1 cellular context compared by ENCODE assay signal in the genomic region with DNA sequence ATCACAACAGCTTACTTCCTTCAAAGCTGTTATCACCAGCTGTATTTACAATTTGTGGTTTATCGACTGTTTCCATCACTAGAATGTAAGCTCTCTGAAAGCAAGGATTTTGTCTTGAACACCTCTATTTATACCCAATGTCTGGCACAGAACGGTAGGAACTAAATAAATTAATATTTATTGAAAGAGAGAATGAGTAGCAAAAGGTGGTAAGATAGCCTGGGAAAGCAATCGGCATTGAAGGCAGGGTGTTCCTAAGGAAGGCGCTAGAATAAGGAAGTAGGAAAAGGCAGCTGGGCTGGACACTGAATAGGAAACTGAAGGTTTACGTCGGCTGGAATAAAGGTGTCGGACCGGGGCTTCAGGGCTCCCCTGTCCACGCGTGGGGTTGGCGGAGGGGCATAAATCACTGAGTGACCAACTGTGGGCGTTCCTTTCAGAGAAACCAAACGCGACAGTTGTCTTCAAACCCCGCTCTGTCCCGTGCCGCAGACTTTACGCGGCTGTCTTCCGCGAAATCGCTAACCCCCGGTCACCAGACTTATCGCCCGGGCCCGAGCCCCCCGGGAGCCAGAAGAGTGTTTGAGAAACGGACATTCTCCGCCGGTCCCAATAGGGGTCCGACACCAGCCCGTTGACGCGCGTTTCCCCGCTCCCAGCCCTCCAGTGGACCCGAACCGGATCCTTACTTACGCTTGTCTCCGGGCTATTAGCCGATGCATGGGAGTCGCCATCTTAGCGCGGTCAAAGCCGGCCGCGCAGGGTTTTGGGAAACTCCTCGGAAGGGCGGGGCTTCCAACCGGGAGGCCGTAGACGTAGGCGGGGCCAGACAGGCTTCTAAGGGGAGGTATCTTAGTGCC.
TF ChIP-seq lines count a peak whose summit lies in the region.

Gene ZCCHC10 (minus strand): TSS at position 746 of the 860 bp plus-strand sequence. CDS start 12 bp downstream, at position 734.

TF ChIP-seq in K562, 482 proteins besides CTCF, POLR2A, EP300 and RAD21 (continued from another document and continues in another):
- TF ChIP-seq MAZ (CRISPR knock-in tag; conservative IDR thresholded peaks at IDR 0.05 in 1 of 2, IDR thresholded peaks at IDR 0.05 in 1 of 2) (peak; percentile 55 to 75; a peak in 2 of 4 replicates), HBP1 (CRISPR knock-in tag; IDR thresholded peaks at IDR 0.05) (no peak), SNIP1 (IDR thresholded peaks at IDR 0.05; ENCODE audit: low read depth) (no peak), POLR2G (IDR thresholded peaks at IDR 0.05; ENCODE audit: low read depth, low read length) (peak; percentile 98), ZFP36 (IDR thresholded peaks at IDR 0.05; ENCODE audit: low read depth, low read length, partially characterized antibody) (no peak), TAF1 (IDR thresholded peaks at IDR 0.05; ENCODE audit: control insufficient read depth, extremely low read depth, insufficient read depth, low read length, severe bottlenecking) (peak; percentile 94), RB1 (IDR thresholded peaks at IDR 0.05; ENCODE audit: low read depth) (peak; percentile 66), BHLHE40 (IDR thresholded peaks at IDR 0.05; ENCODE audit: low read length) (peak; percentile 86), SREBF2 (CRISPR knock-in tag; IDR thresholded peaks at IDR 0.05) (0 out of 2 replicates have a peak, but pooled peaks have one; percentile 64), HIVEP1 (CRISPR knock-in tag; IDR thresholded peaks at IDR 0.05) (no peak), IRF1 (CRISPR knock-in tag; IDR thresholded peaks at IDR 0.05; ENCODE audit: borderline replicate concordance) (no peak), KDM5B (IDR thresholded peaks at IDR 0.05; ENCODE audit: insufficient replicate concordance, low read depth, low read length) (peak; percentile 95), E2F1 (CRISPR knock-in tag; IDR thresholded peaks at IDR 0.05) (peak; percentile 76; the same call in 1 of the 2 replicates), U2AF1 (optimal IDR thresholded peaks at IDR 0.05; ENCODE audit: low read depth, low read length) (no peak), ZFP91 (CRISPR knock-in tag; IDR thresholded peaks at IDR 0.05) (no peak), ZNF583 (CRISPR knock-in tag; IDR thresholded peaks at IDR 0.05) (0 out of 2 replicates have a peak, but pooled peaks have one; percentile 70), NELFE (IDR thresholded peaks at IDR 0.05; ENCODE audit: insufficient read depth, insufficient read length) (no peak), ZZZ3 (IDR thresholded peaks at IDR 0.05) (no peak), EP400 (IDR thresholded peaks at IDR 0.05) (peak; percentile 83), HDAC8 (tag; IDR thresholded peaks at IDR 0.05) (0 out of 2 replicates have a peak, but pooled peaks have one; percentile 51), HMG20A (CRISPR knock-in tag; conservative IDR thresholded peaks at IDR 0.05) (no peak), RBM22 (IDR thresholded peaks at IDR 0.05; ENCODE audit: low read depth, low read length, poor library complexity, severe bottlenecking) (peak; percentile 54), CHD1 (IDR thresholded peaks at IDR 0.05; ENCODE audit: low read length) (no peak), RNF2 (IDR thresholded peaks at IDR 0.05) (0 out of 2 replicates have a peak, but pooled peaks have one; percentile 6), DNMT1 (IDR thresholded peaks at IDR 0.05) (no peak), THRAP3 (IDR thresholded peaks at IDR 0.05; ENCODE audit: borderline replicate concordance) (peak; percentile 51; the same call in 1 of the 2 replicates), CC2D1A (IDR thresholded peaks at IDR 0.05) (no peak), POLR2H (tag; IDR thresholded peaks at IDR 0.05; ENCODE audit: low read depth) (peak; percentile 86), NFRKB (IDR thresholded peaks at IDR 0.05; ENCODE audit: low read depth) (peak; percentile 86), ARID3A (IDR thresholded peaks at IDR 0.05; ENCODE audit: borderline replicate concordance, low read depth, low read length) (no peak), MYBL2 (IDR thresholded peaks at IDR 0.05; ENCODE audit: low read depth) (peak; percentile 48), MYBL2 (CRISPR knock-in tag; IDR thresholded peaks at IDR 0.05; ENCODE audit: borderline replicate concordance) (no peak), ELF2 (CRISPR knock-in tag; IDR thresholded peaks at IDR 0.05) (peak; percentile 38; the same call in 1 of the 2 replicates)
- TF ChIP-seq, protein P1, sequence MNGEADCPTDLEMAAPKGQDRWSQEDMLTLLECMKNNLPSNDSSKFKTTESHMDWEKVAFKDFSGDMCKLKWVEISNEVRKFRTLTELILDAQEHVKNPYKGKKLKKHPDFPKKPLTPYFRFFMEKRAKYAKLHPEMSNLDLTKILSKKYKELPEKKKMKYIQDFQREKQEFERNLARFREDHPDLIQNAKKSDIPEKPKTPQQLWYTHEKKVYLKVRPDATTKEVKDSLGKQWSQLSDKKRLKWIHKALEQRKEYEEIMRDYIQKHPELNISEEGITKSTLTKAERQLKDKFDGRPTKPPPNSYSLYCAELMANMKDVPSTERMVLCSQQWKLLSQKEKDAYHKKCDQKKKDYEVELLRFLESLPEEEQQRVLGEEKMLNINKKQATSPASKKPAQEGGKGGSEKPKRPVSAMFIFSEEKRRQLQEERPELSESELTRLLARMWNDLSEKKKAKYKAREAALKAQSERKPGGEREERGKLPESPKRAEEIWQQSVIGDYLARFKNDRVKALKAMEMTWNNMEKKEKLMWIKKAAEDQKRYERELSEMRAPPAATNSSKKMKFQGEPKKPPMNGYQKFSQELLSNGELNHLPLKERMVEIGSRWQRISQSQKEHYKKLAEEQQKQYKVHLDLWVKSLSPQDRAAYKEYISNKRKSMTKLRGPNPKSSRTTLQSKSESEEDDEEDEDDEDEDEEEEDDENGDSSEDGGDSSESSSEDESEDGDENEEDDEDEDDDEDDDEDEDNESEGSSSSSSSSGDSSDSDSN (IDR thresholded peaks at IDR 0.05; ENCODE audit: borderline replicate concordance in 1 of 2, low read depth in 2 of 2, low read length in 2 of 2) = peak in 1 of 2 experiments; percentile 60; a peak in 2 of 4 replicates
- TF ChIP-seq, protein P2, sequence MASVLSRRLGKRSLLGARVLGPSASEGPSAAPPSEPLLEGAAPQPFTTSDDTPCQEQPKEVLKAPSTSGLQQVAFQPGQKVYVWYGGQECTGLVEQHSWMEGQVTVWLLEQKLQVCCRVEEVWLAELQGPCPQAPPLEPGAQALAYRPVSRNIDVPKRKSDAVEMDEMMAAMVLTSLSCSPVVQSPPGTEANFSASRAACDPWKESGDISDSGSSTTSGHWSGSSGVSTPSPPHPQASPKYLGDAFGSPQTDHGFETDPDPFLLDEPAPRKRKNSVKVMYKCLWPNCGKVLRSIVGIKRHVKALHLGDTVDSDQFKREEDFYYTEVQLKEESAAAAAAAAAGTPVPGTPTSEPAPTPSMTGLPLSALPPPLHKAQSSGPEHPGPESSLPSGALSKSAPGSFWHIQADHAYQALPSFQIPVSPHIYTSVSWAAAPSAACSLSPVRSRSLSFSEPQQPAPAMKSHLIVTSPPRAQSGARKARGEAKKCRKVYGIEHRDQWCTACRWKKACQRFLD (CRISPR knock-in tag; IDR thresholded peaks at IDR 0.05) = peak; percentile 80; the same call in 1 of the 2 replicates
- TF ChIP-seq, protein P3, sequence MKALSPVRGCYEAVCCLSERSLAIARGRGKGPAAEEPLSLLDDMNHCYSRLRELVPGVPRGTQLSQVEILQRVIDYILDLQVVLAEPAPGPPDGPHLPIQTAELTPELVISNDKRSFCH (CRISPR knock-in tag; IDR thresholded peaks at IDR 0.05) = no peak
- TF ChIP-seq, protein P3 (tag; IDR thresholded peaks at IDR 0.05) = 0 out of 2 replicates have a peak, but pooled peaks have one; percentile 47
- TF ChIP-seq, protein P4, sequence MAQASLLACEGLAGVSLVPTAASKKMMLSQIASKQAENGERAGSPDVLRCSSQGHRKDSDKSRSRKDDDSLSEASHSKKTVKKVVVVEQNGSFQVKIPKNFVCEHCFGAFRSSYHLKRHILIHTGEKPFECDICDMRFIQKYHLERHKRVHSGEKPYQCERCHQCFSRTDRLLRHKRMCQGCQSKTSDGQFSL (CRISPR knock-in tag; IDR thresholded peaks at IDR 0.05) = no peak
- TF ChIP-seq, protein P4 (tag; IDR thresholded peaks at IDR 0.05) = no peak
- TF ChIP-seq, protein P5, sequence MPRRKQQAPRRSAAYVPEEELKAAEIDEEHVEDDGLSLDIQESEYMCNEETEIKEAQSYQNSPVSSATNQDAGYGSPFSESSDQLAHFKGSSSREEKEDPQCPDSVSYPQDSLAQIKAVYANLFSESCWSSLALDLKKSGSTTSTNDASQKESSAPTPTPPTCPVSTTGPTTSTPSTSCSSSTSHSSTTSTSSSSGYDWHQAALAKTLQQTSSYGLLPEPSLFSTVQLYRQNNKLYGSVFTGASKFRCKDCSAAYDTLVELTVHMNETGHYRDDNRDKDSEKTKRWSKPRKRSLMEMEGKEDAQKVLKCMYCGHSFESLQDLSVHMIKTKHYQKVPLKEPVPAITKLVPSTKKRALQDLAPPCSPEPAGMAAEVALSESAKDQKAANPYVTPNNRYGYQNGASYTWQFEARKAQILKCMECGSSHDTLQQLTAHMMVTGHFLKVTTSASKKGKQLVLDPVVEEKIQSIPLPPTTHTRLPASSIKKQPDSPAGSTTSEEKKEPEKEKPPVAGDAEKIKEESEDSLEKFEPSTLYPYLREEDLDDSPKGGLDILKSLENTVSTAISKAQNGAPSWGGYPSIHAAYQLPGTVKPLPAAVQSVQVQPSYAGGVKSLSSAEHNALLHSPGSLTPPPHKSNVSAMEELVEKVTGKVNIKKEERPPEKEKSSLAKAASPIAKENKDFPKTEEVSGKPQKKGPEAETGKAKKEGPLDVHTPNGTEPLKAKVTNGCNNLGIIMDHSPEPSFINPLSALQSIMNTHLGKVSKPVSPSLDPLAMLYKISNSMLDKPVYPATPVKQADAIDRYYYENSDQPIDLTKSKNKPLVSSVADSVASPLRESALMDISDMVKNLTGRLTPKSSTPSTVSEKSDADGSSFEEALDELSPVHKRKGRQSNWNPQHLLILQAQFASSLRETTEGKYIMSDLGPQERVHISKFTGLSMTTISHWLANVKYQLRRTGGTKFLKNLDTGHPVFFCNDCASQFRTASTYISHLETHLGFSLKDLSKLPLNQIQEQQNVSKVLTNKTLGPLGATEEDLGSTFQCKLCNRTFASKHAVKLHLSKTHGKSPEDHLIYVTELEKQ (CRISPR knock-in tag; IDR thresholded peaks at IDR 0.05) = no peak
- TF ChIP-seq, protein P6, sequence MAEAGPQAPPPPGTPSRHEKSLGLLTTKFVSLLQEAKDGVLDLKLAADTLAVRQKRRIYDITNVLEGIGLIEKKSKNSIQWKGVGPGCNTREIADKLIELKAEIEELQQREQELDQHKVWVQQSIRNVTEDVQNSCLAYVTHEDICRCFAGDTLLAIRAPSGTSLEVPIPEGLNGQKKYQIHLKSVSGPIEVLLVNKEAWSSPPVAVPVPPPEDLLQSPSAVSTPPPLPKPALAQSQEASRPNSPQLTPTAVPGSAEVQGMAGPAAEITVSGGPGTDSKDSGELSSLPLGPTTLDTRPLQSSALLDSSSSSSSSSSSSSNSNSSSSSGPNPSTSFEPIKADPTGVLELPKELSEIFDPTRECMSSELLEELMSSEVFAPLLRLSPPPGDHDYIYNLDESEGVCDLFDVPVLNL (CRISPR knock-in tag; IDR thresholded peaks at IDR 0.05; ENCODE audit: low read depth) = no peak
